2 cellular contexts compared by ENCODE assay signal in the genomic region with DNA sequence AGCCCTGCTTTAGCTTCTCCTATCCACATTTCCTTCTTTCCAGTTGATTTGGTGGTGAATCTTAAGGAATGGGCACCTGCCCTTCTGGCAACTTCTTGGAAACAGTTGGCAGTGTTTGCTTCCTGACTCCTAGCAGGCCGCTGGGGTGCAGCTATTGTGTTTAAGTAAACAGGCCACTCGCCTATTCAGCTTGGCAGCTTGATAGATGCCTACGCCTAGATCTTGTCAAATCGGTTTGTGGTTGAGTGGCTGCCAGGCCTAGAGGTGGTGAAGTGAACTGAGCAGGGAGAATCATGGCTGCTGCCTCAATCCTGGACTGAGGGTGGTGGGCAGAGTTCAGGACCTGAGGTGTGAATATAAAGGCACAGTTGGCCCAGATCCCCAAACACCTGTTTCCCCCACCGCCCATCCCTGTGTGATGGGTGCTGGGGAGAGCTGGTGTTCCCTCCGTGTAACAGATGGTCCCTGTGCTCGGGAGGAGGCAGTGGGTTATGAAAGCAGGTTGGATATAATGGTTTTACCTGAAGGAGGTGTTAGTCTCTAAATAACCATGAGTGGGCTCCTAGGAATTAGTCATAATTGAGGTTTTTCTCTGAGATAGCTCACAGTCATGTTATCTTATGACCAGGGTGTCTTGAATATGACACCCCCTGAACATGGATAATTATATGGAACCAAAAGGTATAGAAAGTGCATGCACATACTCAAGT.
TF ChIP-seq lines count a peak whose summit lies in the region.

No MANE protein-coding gene starts in this region.

TF ChIP-seq in liver, 16 proteins besides CTCF, POLR2A, EP300 and RAD21:
- peak; percentile 62 for TF ChIP-seq FOXA1 (IDR thresholded peaks at IDR 0.05)
- TF ChIP-seq HNF4A (conservative IDR thresholded peaks at IDR 0.05), result no peak
- TF ChIP-seq FOXA2 (IDR thresholded peaks at IDR 0.05), result peak; percentile 65
- peak; percentile 15 for TF ChIP-seq YY1 (IDR thresholded peaks at IDR 0.05)

TF ChIP-seq in HepG2, 621 proteins besides CTCF, POLR2A, EP300 and RAD21:
- TF ChIP-seq ZNF776 (CRISPR knock-in tag; IDR thresholded peaks at IDR 0.05) (no peak), MTERF4 (CRISPR knock-in tag; IDR thresholded peaks at IDR 0.05) (no peak), MXD4 (CRISPR knock-in tag; IDR thresholded peaks at IDR 0.05) (no peak), CHD4 (IDR thresholded peaks at IDR 0.05; ENCODE audit: borderline replicate concordance, low read length) (no peak), ZNF772 (CRISPR knock-in tag; IDR thresholded peaks at IDR 0.05) (no peak), HMGA1 (CRISPR knock-in tag; conservative IDR thresholded peaks at IDR 0.05) (no peak), SMAD1 (CRISPR knock-in tag; IDR thresholded peaks at IDR 0.05; ENCODE audit: borderline replicate concordance, low read depth) (no peak)
- TF ChIP-seq, protein P1, sequence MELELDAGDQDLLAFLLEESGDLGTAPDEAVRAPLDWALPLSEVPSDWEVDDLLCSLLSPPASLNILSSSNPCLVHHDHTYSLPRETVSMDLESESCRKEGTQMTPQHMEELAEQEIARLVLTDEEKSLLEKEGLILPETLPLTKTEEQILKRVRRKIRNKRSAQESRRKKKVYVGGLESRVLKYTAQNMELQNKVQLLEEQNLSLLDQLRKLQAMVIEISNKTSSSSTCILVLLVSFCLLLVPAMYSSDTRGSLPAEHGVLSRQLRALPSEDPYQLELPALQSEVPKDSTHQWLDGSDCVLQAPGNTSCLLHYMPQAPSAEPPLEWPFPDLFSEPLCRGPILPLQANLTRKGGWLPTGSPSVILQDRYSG (CRISPR knock-in tag; IDR thresholded peaks at IDR 0.05), result no peak
- TF ChIP-seq, protein P2, sequence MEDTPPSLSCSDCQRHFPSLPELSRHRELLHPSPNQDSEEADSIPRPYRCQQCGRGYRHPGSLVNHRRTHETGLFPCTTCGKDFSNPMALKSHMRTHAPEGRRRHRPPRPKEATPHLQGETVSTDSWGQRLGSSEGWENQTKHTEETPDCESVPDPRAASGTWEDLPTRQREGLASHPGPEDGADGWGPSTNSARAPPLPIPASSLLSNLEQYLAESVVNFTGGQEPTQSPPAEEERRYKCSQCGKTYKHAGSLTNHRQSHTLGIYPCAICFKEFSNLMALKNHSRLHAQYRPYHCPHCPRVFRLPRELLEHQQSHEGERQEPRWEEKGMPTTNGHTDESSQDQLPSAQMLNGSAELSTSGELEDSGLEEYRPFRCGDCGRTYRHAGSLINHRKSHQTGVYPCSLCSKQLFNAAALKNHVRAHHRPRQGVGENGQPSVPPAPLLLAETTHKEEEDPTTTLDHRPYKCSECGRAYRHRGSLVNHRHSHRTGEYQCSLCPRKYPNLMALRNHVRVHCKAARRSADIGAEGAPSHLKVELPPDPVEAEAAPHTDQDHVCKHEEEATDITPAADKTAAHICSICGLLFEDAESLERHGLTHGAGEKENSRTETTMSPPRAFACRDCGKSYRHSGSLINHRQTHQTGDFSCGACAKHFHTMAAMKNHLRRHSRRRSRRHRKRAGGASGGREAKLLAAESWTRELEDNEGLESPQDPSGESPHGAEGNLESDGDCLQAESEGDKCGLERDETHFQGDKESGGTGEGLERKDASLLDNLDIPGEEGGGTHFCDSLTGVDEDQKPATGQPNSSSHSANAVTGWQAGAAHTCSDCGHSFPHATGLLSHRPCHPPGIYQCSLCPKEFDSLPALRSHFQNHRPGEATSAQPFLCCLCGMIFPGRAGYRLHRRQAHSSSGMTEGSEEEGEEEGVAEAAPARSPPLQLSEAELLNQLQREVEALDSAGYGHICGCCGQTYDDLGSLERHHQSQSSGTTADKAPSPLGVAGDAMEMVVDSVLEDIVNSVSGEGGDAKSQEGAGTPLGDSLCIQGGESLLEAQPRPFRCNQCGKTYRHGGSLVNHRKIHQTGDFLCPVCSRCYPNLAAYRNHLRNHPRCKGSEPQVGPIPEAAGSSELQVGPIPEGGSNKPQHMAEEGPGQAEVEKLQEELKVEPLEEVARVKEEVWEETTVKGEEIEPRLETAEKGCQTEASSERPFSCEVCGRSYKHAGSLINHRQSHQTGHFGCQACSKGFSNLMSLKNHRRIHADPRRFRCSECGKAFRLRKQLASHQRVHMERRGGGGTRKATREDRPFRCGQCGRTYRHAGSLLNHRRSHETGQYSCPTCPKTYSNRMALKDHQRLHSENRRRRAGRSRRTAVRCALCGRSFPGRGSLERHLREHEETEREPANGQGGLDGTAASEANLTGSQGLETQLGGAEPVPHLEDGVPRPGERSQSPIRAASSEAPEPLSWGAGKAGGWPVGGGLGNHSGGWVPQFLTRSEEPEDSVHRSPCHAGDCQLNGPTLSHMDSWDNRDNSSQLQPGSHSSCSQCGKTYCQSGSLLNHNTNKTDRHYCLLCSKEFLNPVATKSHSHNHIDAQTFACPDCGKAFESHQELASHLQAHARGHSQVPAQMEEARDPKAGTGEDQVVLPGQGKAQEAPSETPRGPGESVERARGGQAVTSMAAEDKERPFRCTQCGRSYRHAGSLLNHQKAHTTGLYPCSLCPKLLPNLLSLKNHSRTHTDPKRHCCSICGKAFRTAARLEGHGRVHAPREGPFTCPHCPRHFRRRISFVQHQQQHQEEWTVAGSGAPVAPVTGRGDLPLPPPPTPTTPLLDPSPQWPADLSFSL (CRISPR knock-in tag; IDR thresholded peaks at IDR 0.05), result no peak
